Comparison of ENCODE assay signal across 8 cellular contexts in the genomic region with DNA sequence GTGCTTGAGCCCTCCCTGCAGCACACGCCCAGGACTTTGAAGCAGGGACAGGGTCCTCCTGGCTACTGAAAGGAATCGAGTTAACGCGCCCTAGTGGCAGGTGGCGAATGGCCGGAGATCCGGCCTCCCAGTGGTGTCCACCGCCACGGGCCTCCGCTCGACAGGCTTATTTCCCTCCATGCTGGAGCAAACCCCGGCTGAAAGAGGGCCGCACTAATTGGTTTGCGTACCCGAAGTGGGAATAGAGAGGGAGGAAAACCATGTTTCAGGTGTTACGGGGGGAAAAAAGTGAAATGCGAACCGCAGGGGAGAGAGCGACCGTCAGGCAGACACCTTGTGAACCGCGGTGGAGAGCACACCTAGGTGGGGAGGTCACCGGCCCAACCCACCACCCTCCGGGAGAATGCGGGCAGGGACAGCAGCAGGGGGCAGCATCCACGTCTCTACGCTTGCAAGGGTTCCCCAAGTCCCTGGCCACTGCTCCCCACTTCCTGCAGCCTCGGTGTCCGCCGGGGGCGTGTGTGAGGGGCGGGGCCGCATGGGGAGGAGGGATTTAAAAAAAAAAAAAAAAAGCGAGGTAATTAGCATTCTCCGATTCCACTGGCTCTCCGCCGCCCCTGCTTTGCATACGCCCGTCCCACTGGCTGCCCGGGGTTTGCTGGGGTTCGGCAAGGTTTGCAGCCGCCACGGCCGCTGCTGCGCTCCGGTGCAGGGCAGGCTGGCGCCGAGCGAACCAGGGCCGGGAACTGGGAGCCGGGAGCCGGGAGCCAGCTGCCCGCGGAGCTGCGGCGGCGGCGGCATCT.
DNase-seq lines count a peak whose midpoint lies in the region; ATAC-seq and TF ChIP-seq lines count a peak whose summit lies in the region.

No MANE protein-coding gene starts in this region.

- H3K27me3 Mint-ChIP-seq in Caco-2 (ENCODE audit: insufficient read depth, unreplicated experiment) (peaks cover 36% of the 10 kb centered on the region), neural progenitor cell (ENCODE audit: insufficient read depth, low read depth) (peaks cover 41% of the 10 kb centered on the region)
- no peaks in the 10 kb centered on the region for H3K27me3 Mint-ChIP-seq in stimulated activated naive CD8-positive, alpha-beta T cell treated with anti-CD3 and anti-CD28 coated beads, Interleukin-15, amount 100 ng/mL, for 72 hours

- H3K9me3 ChIP-seq in Caco-2: no peaks in the 10 kb centered on the region
- no peaks in the 10 kb centered on the region for H3K9me3 ChIP-seq in neural progenitor cell (ENCODE audit: low read depth)

- H3F3A ChIP-seq in neural progenitor cell (ENCODE audit: low read depth): peaks cover 21% of the 10 kb centered on the region

- H3K27ac ChIP-seq in neural progenitor cell: no peak overlapping the region

- peaks cover 11% of the 10 kb centered on the region; the same call in 1 of the 2 replicates for H3K4me1 ChIP-seq in Caco-2
- H3K4me1 ChIP-seq in neural progenitor cell: peaks cover 8% of the 10 kb centered on the region

- peaks cover 6% of the 10 kb centered on the region for H3K4me1 Mint-ChIP-seq in Caco-2 (ENCODE audit: low read depth, unreplicated experiment)
- H3K4me1 Mint-ChIP-seq in neural progenitor cell: peaks cover 27% of the 10 kb centered on the region
- peaks cover 39% of the 10 kb centered on the region for H3K4me1 Mint-ChIP-seq in stimulated activated naive CD8-positive, alpha-beta T cell treated with anti-CD3 and anti-CD28 coated beads, Interleukin-15, amount 100 ng/mL, for 72 hours

- no TSS peak for BruUV-seq in Caco-2 (replicated peaks; lab: Mats Ljungman, UMichigan)

- H3K36me3 ChIP-seq in Caco-2 (ENCODE audit: control insufficient read depth, insufficient read depth, low read length): no peaks in the 10 kb centered on the region
- no peaks in the 10 kb centered on the region for H3K36me3 ChIP-seq in neural progenitor cell

- peak; percentile 89 to 91 for DNase-seq in Caco-2
- DNase-seq in HuH-7 (ENCODE audit: low spot score): peak; percentile 95
- peak; percentile 92 for DNase-seq in RKO (ENCODE audit: low spot score)
- DNase-seq in activated effector memory CD4-positive, alpha-beta T cell treated with anti-CD3 and anti-CD28 coated beads, Interleukin-2, amount 50 U/mL, for 16 hours: peak; percentile 92
- DNase-seq in fibroblast of villous mesenchyme (ENCODE audit: low read depth): peak; percentile 84
- peak; percentile 98 for DNase-seq in neural progenitor cell (ENCODE audit: low spot score)
- peak; percentile 86 to 91 for DNase-seq in stimulated activated naive CD8-positive, alpha-beta T cell treated with anti-CD3 and anti-CD28 coated beads, Interleukin-15, amount 100 ng/mL, for 72 hours
- no peak for DNase-seq in SKM-1 (lab: John Stamatoyannopoulos, UW; ENCODE audit: unreplicated experiment)

- TF ChIP-seq CTCF in Caco-2 (IDR thresholded peaks at IDR 0.05; ENCODE audit: insufficient read depth in 1 of 2, low read depth in 1 of 2, low read length in 1 of 2, severe bottlenecking in 1 of 2, unreplicated experiment in 1 of 2): peak; percentile 37 to 48
- TF ChIP-seq CTCF in fibroblast of villous mesenchyme (IDR thresholded peaks at IDR 0.05; ENCODE audit: insufficient read depth, low read depth, low read length): no peak
- peak; percentile 61 for TF ChIP-seq CTCF in neural progenitor cell (IDR thresholded peaks at IDR 0.05)

- peak overlapping the region; percentile 97 for H2AFZ ChIP-seq in neural progenitor cell (replicated peaks)

- H4K20me1 ChIP-seq in neural progenitor cell (ENCODE audit: low read depth): peaks cover 22% of the 10 kb centered on the region

- peak; percentile 67 for ATAC-seq in stimulated activated naive CD8-positive, alpha-beta T cell treated with anti-CD3 and anti-CD28 coated beads, Interleukin-15, amount 100 ng/mL, for 72 hours

- no peaks in the 10 kb centered on the region for H3K79me2 ChIP-seq in neural progenitor cell (ENCODE audit: low read depth)

- H3K9ac ChIP-seq in neural progenitor cell: no peak overlapping the region

- POLR2A ChIA-PET in Caco-2 (lab: Charles Lee): no interaction called here

- peak overlapping the region; percentile 60 for H3K4me3 ChIP-seq in Caco-2 (ENCODE audit: low read depth, low read length)
- peak overlapping the region; percentile 57 for H3K4me3 ChIP-seq in fibroblast of villous mesenchyme (ENCODE audit: low read depth, low read length)
- peak overlapping the region; percentile 85 for H3K4me3 ChIP-seq in neural progenitor cell

- H3K4me2 ChIP-seq in neural progenitor cell: peak overlapping the region; percentile 96

- H3K27ac Mint-ChIP-seq in Caco-2 (ENCODE audit: unreplicated experiment) (no peak overlapping the region), neural progenitor cell (no peak overlapping the region)
- H3K27ac Mint-ChIP-seq in stimulated activated naive CD8-positive, alpha-beta T cell treated with anti-CD3 and anti-CD28 coated beads, Interleukin-15, amount 100 ng/mL, for 72 hours: peak overlapping the region in 1 of 2 donors; percentile 59

- peak overlapping the region; percentile 95 for H3K4me3 Mint-ChIP-seq in Caco-2 (ENCODE audit: unreplicated experiment)
- peak overlapping the region; percentile 94 for H3K4me3 Mint-ChIP-seq in neural progenitor cell
- peak overlapping the region; percentile 95 to 97 for H3K4me3 Mint-ChIP-seq in stimulated activated naive CD8-positive, alpha-beta T cell treated with anti-CD3 and anti-CD28 coated beads, Interleukin-15, amount 100 ng/mL, for 72 hours

- CTCF ChIA-PET in Caco-2 (lab: Charles Lee): interaction anchor here (0.7 to 1.3 kb wide), 2 partner anchors 89 to 186 kb away, joined by 4 to 5 read pairs; no protein-coding TSS in a partner anchor

- H3K36me3 Mint-ChIP-seq in Caco-2 (ENCODE audit: insufficient read depth, unreplicated experiment) (no peaks in the 10 kb centered on the region), neural progenitor cell (no peaks in the 10 kb centered on the region)

- H3K9me3 Mint-ChIP-seq in Caco-2 (ENCODE audit: unreplicated experiment): no peaks in the 10 kb centered on the region
- peaks cover 3% of the 10 kb centered on the region for H3K9me3 Mint-ChIP-seq in neural progenitor cell
- no peaks in the 10 kb centered on the region for H3K9me3 Mint-ChIP-seq in stimulated activated naive CD8-positive, alpha-beta T cell treated with anti-CD3 and anti-CD28 coated beads, Interleukin-15, amount 100 ng/mL, for 72 hours

- intact Hi-C loops in Caco-2 (cut with micrococcal nuclease; ENCODE audit: unreplicated experiment): loop anchor here (5.0 kb wide), 1 partner anchor 294 kb away; no protein-coding TSS in a partner anchor

- H3K27me3 ChIP-seq in Caco-2 (replicated peaks; ENCODE audit: control insufficient read depth, insufficient read depth, low read length) (peaks cover 6% of the 10 kb centered on the region), neural progenitor cell (peaks cover 78% of the 10 kb centered on the region)
